ENCODE assay signal across 8 cellular contexts in the genomic region with DNA sequence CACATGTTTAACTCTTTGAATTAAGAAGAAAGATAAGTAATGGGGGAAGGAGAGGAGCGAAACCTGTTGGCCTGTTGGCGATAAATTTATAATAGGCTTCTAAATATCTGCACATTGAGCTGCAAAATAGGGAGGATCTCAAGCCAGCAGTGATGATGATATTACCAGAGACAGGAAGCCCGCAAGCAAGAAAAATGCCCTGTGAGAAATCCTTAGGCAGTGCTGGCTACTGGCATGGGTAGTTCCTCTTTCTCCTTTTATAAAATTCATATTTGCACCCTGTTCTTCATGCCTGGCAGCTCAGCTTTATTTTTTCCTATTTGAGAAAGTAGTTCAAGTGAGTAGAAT. TPM values are rescaled to one million over a fixed set of nuclear protein-coding genes. Genes with fewer than 3 reads are reported as not detected.
A peak's percentile ranks its signal among the peaks of the same experiment; 100 is the strongest.
DNase-seq lines count a peak whose midpoint lies in the region; ATAC-seq, FAIRE-seq and TF ChIP-seq lines count a peak whose summit lies in the region.

No MANE protein-coding gene starts in this region.

- intact Hi-C loops in pancreas (cut with DNase I) = no loop called here

- TF ChIP-seq CTCF in AG04450 (IDR thresholded peaks at IDR 0.05; ENCODE audit: low read depth, low read length) (no peak), pancreas (IDR thresholded peaks at IDR 0.05) (no peak)

- no peak for FAIRE-seq in pancreas (lab: Jason Lieb, UNC)

- H3K27me3 ChIP-seq in AG04450 (ENCODE audit: control insufficient read depth, insufficient read depth, low read length) (no peaks in the 10 kb centered on the region), HAP-1 (ENCODE audit: low read depth) (no peaks in the 10 kb centered on the region), esophagus (ENCODE audit: control insufficient read depth in 1 of 2, insufficient read depth in 2 of 2, low read length in 2 of 2) (no peaks in the 10 kb centered on the region), pancreas (no peaks in the 10 kb centered on the region)

- no peak for DNase-seq in AG04450 (ENCODE audit: low read depth, low spot score)
- no peak for DNase-seq in HAP-1 (ENCODE audit: low spot score in 2 of 2)
- peak; percentile 51 for DNase-seq in SW480 (ENCODE audit: low spot score)
- no peak for DNase-seq in pancreas
- no peak for DNase-seq in stimulated activated CD4-positive, alpha-beta T cell treated with anti-CD3 and anti-CD28 coated beads, Interleukin-2, amount 100 ng/mL, for 24 hours

- peaks cover 22% of the 10 kb centered on the region for H3K4me1 ChIP-seq in HAP-1
- peaks cover 0 to 4% of the 10 kb centered on the region in 2 donors for H3K4me1 ChIP-seq in esophagus (ENCODE audit: control insufficient read depth in 2 of 2, insufficient read depth in 2 of 2, low read length in 1 of 2)
- peaks cover 13 to 29% (median 14%) of the 10 kb centered on the region in 3 donors for H3K4me1 ChIP-seq in pancreas

- POLR2A ChIA-PET in AG04450 (lab: Yijun Ruan, JAX) = no interaction called here

- H3K27ac ChIP-seq in AG04450 (ENCODE audit: low read depth, low read length) (peak overlapping the region; percentile 76), esophagus (ENCODE audit: low read depth in 2 of 2, low read length in 1 of 2) (peak overlapping the region; percentile 47 to 96), pancreas (peak overlapping the region; percentile 68 to 95 (median 86))

- 10 to 14% methylated on average over 3 of the region's 3 CpGs for WGBS in esophagus, 2 donors
- WGBS in pancreas, 2 donors = 14 to 17% methylated on average over 3 of the region's 3 CpGs

- in situ Hi-C loops in HAP-1 (cut with MboI; ENCODE audit: low sequenced_read_pairs) = no loop called here

- H3K9me3 ChIP-seq in AG04450 (ENCODE audit: control insufficient read depth, insufficient read depth, low read length) (no peaks in the 10 kb centered on the region), HAP-1 (no peaks in the 10 kb centered on the region), esophagus (ENCODE audit: control insufficient read depth in 2 of 2, insufficient read depth in 1 of 2, low read depth in 1 of 2, low read length in 1 of 2) (no peaks in the 10 kb centered on the region), pancreas (no peaks in the 10 kb centered on the region)

- CTCF ChIA-PET in AG04450 (lab: Charles Lee) = interaction anchor here (0.6 to 1.3 kb wide), 2 partner anchors 187 to 576 kb away, joined by 3 to 4 read pairs; no protein-coding TSS in a partner anchor

- H3K4me3 ChIP-seq in AG04450 (ENCODE audit: low read depth, low read length) (peak overlapping the region; percentile 68), HAP-1 (peak overlapping the region; percentile 75), esophagus (ENCODE audit: low read depth in 1 of 2, low read length in 2 of 2) (peak overlapping the region in 1 of 2 donors; percentile 80), pancreas (peak overlapping the region; percentile 64 to 82 (median 80))

- H3K36me3 ChIP-seq in HAP-1 (replicated peaks) (no peaks in the 10 kb centered on the region), esophagus (ENCODE audit: control insufficient read depth in 2 of 2, insufficient read depth in 2 of 2, low read length in 1 of 2) (no peaks in the 10 kb centered on the region), pancreas (no peaks in the 10 kb centered on the region)

- ATAC-seq in pancreas = peak in 2 of 4 donors; percentile 6 to 10
- no peak for ATAC-seq in HG03097 (IDR thresholded peaks at IDR 0.05; ENCODE audit: low FRiP score, unreplicated experiment)
- ATAC-seq in esophagus mucosa = no peak

RNA-seq across cellular contexts. Expression of a gene that starts 0.9 kb away (rescaled TPM):
- polyA plus RNA-seq in AG04450 (2011; rRNA removed) (14.4 and 18.0 TPM in 2 replicates), esophagus (1 to 10 TPM; 3.5 to 6.0 TPM), pancreas (1 to 10 TPM; 3.9 to 9.9 TPM)
- 7.3 and 13.8 TPM in 2 replicates for polyA minus RNA-seq in AG04450 (2011; rRNA and poly(A)+ RNA removed)
- total RNA-seq in pancreas (10 to 100 TPM in 2 of 6 donors, 1 to 10 TPM in 4; 8.6 to 18.9 (median 9.4) TPM), esophagus mucosa (7.1 TPM)
